8 cellular contexts compared by ENCODE assay signal in the genomic region with DNA sequence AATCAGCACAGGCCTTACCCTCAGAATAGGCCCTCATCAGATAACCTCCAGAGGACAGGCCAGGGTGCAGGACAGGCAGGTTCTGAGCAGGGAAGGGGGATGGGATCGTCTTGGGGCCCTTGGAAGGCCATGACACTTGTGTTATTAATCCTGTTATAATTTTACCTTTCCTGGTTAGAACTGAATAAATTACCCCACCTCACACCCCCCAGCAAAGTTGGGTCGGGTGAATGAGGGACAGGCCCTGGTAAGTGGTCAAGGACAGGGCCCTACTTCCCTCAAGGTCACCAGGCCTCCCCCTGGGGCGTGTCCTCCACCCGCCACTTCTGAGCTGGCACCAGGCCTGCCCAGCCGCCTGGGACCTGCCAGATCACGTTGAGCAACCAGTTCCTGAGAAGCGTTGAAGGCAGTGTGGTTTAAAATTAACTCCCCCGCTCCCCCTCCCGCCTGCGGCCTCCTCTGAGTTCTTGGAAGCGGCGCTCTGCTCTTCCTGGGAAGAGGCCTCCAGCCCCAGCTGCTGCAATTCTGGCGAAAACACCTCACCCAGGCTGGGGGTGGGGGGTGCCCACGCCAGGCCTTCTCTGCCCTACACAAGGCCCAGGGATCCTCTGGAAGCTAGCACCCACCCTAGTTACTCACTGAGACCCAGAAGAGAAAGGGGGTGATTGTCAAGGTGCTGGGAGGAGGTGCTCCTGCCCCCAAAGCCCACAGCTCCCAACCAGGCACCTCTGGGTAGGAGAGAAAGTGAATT. TPM values are rescaled to one million over a fixed set of nuclear protein-coding genes. Genes with fewer than 3 reads are reported as not detected.
DNase-seq lines count a peak whose midpoint lies in the region; ATAC-seq and TF ChIP-seq lines count a peak whose summit lies in the region.

No MANE protein-coding gene starts in this region.

- ATAC-seq in HG03378 (IDR thresholded peaks at IDR 0.05; ENCODE audit: unreplicated experiment) (peak; percentile 62), natural killer cell (peak; percentile 87 to 91 (median 89))

- peaks cover 59 to 71% of the 10 kb centered on the region in 2 donors for H3K4me1 Mint-ChIP-seq in natural killer cell

- peak overlapping the region; percentile 91 for H3K27ac ChIP-seq in epithelial cell of prostate

- H3K9me3 Mint-ChIP-seq in natural killer cell: no peaks in the 10 kb centered on the region

- H3K27ac Mint-ChIP-seq in natural killer cell: peak overlapping the region; percentile 93 to 95

- intact Hi-C loops in natural killer cell (cut with micrococcal nuclease): loop anchor here (1.0 kb wide), 1 partner anchor 10 kb away; a partner anchor contains a TSS

- peak overlapping the region; percentile 73 for H3K4me3 Mint-ChIP-seq in natural killer cell

- TF ChIP-seq CTCF in natural killer cell (IDR thresholded peaks at IDR 0.05): no peak

- H3K36me3 Mint-ChIP-seq in natural killer cell: peaks cover 16% of the 10 kb centered on the region

- DNase-seq in GDM1 (lab: John Stamatoyannopoulos, UW): peak; percentile 90
- peak; percentile 94 for DNase-seq in NOMO-1 treated with DMSO at 0.1 percent for 48 hours (lab: John Stamatoyannopoulos, UW; ENCODE audit: unreplicated experiment)
- DNase-seq in activated T-cell treated with anti-CD3 and anti-CD28 coated beads for 48 hours (ENCODE audit: low read depth): peak; percentile 96
- DNase-seq in epithelial cell of prostate (ENCODE audit: low read depth, low spot score): no peak
- peak; percentile 65 for DNase-seq in natural killer cell
- peak; percentile 92 for DNase-seq in stimulated activated naive CD4-positive, alpha-beta T cell treated with Interleukin-2 at 50 U/mL for 16 hours (lab: John Stamatoyannopoulos, UW)
- DNase-seq in iPS-NIHi7 (ENCODE audit: extremely low spot score): no peak

- H3K27me3 Mint-ChIP-seq in natural killer cell (ENCODE audit: low read depth in 2 of 2): no peaks in the 10 kb centered on the region

RNA-seq across cellular contexts. Expression of a gene that starts 10.6 kb away (rescaled TPM):
- 10 to 100 TPM in 2 of 3 donors, 1 to 10 TPM in 1; 2.4 to 23.6 (median 11.3) TPM for total RNA-seq in natural killer cell

RNA-seq across cellular contexts. Expression of a gene that starts 15.9 kb away (rescaled TPM):
- total RNA-seq in natural killer cell: 10 to 100 TPM; 48.0 to 57.7 (median 49.3) TPM

RNA-seq across cellular contexts. Expression of a gene that starts 31.7 kb away (rescaled TPM):
- total RNA-seq in natural killer cell: 10 to 100 TPM; 20.5 to 29.3 (median 28.2) TPM

RNA-seq across cellular contexts. Expression of a gene that starts 33.5 kb away (rescaled TPM):
- 10 to 100 TPM in 2 of 3 donors, 1 to 10 TPM in 1; 7.5 to 15.3 (median 11.7) TPM for total RNA-seq in natural killer cell

Comparison
In these comparisons a context has a peak if more than half of its experiments do, and no peak if none do; other contexts are left out.
1. DNase-seq: peak in GDM1 (single experiment), NOMO-1 treated with DMSO at 0.1 percent for 48 hours (single experiment), activated T-cell treated with anti-CD3 and anti-CD28 coated beads for 48 hours (single experiment), natural killer cell (single experiment) and stimulated activated naive CD4-positive, alpha-beta T cell treated with Interleukin-2 at 50 U/mL for 16 hours (single experiment); none in epithelial cell of prostate (single experiment) and iPS-NIHi7 (single experiment).